1 cellular context compared by ENCODE assay signal in the genomic region with DNA sequence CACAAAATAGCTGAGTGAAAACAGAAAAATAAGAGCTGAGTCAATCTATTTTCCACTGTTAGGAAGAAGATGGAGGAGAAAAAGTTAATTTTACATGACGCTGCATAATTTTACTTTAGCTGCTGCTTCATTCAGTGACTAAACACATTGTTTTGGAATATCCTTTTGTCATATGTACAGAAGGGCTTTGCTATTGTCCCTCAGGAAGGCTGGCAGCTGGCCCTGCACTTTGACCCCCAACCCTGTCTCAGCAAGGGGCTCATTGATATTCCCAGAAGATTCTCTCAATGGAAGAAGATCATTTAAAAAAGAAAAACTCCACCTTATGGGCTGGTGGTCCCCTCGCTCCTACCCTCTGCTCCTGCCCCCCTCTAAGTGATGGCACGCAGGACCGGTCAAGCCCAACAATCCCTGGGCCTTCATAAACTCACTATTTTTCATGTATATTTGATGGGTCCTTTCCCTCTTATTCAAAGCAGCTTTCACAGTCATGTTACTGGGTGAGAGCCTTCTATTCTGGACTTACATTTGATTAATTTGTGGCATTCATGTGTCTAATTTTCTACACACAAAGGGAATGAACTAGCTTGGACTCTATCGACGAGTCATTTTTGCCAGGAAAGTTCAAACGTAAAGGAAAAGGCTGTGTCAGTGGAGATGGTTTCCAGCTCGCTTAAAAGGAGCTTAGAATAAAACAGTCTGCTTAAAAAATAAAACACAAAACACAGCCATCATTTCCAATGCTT.
TF ChIP-seq lines count a peak whose summit lies in the region.

No MANE protein-coding gene starts in this region.

TF ChIP-seq in GM23338, 12 proteins besides CTCF, POLR2A, EP300 and RAD21 (continued from another document):
- TF ChIP-seq, protein P1, sequence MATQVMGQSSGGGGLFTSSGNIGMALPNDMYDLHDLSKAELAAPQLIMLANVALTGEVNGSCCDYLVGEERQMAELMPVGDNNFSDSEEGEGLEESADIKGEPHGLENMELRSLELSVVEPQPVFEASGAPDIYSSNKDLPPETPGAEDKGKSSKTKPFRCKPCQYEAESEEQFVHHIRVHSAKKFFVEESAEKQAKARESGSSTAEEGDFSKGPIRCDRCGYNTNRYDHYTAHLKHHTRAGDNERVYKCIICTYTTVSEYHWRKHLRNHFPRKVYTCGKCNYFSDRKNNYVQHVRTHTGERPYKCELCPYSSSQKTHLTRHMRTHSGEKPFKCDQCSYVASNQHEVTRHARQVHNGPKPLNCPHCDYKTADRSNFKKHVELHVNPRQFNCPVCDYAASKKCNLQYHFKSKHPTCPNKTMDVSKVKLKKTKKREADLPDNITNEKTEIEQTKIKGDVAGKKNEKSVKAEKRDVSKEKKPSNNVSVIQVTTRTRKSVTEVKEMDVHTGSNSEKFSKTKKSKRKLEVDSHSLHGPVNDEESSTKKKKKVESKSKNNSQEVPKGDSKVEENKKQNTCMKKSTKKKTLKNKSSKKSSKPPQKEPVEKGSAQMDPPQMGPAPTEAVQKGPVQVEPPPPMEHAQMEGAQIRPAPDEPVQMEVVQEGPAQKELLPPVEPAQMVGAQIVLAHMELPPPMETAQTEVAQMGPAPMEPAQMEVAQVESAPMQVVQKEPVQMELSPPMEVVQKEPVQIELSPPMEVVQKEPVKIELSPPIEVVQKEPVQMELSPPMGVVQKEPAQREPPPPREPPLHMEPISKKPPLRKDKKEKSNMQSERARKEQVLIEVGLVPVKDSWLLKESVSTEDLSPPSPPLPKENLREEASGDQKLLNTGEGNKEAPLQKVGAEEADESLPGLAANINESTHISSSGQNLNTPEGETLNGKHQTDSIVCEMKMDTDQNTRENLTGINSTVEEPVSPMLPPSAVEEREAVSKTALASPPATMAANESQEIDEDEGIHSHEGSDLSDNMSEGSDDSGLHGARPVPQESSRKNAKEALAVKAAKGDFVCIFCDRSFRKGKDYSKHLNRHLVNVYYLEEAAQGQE (IDR thresholded peaks at IDR 0.05; ENCODE audit: unreplicated experiment) = no peak
- TF ChIP-seq ZNF114 (CRISPR knock-in tag; IDR thresholded peaks at IDR 0.05) = no peak
- TF ChIP-seq, protein P2, sequence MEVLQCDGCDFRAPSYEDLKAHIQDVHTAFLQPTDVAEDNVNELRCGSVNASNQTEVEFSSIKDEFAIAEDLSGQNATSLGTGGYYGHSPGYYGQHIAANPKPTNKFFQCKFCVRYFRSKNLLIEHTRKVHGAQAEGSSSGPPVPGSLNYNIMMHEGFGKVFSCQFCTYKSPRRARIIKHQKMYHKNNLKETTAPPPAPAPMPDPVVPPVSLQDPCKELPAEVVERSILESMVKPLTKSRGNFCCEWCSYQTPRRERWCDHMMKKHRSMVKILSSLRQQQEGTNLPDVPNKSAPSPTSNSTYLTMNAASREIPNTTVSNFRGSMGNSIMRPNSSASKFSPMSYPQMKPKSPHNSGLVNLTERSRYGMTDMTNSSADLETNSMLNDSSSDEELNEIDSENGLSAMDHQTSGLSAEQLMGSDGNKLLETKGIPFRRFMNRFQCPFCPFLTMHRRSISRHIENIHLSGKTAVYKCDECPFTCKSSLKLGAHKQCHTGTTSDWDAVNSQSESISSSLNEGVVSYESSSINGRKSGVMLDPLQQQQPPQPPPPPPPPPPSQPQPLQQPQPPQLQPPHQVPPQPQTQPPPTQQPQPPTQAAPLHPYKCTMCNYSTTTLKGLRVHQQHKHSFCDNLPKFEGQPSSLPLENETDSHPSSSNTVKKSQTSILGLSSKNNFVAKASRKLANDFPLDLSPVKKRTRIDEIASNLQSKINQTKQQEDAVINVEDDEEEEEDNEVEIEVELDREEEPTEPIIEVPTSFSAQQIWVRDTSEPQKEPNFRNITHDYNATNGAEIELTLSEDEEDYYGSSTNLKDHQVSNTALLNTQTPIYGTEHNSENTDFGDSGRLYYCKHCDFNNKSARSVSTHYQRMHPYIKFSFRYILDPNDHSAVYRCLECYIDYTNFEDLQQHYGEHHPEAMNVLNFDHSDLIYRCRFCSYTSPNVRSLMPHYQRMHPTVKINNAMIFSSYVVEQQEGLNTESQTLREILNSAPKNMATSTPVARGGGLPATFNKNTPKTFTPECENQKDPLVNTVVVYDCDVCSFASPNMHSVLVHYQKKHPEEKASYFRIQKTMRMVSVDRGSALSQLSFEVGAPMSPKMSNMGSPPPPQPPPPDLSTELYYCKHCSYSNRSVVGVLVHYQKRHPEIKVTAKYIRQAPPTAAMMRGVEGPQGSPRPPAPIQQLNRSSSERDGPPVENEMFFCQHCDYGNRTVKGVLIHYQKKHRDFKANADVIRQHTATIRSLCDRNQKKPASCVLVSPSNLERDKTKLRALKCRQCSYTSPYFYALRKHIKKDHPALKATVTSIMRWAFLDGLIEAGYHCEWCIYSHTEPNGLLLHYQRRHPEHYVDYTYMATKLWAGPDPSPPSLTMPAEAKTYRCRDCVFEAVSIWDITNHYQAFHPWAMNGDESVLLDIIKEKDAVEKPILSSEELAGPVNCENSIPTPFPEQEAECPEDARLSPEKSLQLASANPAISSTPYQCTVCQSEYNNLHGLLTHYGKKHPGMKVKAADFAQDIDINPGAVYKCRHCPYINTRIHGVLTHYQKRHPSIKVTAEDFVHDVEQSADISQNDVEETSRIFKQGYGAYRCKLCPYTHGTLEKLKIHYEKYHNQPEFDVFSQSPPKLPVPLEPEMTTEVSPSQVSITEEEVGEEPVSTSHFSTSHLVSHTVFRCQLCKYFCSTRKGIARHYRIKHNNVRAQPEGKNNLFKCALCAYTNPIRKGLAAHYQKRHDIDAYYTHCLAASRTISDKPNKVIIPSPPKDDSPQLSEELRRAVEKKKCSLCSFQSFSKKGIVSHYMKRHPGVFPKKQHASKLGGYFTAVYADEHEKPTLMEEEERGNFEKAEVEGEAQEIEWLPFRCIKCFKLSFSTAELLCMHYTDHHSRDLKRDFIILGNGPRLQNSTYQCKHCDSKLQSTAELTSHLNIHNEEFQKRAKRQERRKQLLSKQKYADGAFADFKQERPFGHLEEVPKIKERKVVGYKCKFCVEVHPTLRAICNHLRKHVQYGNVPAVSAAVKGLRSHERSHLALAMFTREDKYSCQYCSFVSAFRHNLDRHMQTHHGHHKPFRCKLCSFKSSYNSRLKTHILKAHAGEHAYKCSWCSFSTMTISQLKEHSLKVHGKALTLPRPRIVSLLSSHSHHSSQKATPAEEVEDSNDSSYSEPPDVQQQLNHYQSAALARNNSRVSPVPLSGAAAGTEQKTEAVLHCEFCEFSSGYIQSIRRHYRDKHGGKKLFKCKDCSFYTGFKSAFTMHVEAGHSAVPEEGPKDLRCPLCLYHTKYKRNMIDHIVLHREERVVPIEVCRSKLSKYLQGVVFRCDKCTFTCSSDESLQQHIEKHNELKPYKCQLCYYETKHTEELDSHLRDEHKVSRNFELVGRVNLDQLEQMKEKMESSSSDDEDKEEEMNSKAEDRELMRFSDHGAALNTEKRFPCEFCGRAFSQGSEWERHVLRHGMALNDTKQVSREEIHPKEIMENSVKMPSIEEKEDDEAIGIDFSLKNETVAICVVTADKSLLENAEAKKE (CRISPR knock-in tag; IDR thresholded peaks at IDR 0.05) = no peak
